In the genomic region with DNA sequence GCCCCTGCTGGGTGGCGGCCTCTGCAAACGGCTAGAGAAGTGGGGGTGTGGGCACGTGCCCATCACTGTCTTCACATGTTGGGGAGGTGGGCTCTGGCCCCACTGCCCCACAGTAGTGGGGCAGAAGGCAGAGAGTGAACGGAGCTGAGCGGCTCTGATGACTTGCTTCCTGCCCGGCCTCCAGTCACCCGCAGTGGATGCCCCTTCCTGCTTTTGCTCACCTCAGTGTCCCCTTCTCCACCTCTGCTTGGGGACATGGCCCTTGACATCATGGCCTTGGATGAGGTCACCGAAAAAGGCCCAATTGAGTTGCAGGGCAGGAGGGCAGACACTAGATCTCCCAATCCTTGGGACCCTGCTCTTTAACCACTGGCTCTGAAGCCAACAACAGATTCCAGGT, we compare ENCODE assay signal across 16 cellular contexts. TPM values are rescaled to one million over a fixed set of nuclear protein-coding genes. Genes with fewer than 3 reads are reported as not detected.
"Had no signal": no experiment of that assay in that cellular context is flagged by ENCODE, and none has a peak within 500 bp of the region (broad histone marks: within the 10 kb centered on the region; RNA-seq: fewer than 3 reads in every experiment).

No MANE protein-coding gene starts in this region.

- H3K27ac Mint-ChIP-seq: natural killer cell treated with Interleukin-12 subunit alpha and Interleukin-12 subunit beta and Interleukin-15 and Interleukin-18, amount 100 ng/mL, for 72 hours had no signal

- H3K27me3 ChIP-seq: foreskin keratinocyte, sigmoid colon, spleen, tibial artery, uterus had no signal

- H3K27me3 Mint-ChIP-seq: activated naive CD8-positive, alpha-beta T cell; natural killer cell treated with Interleukin-12 subunit alpha and Interleukin-12 subunit beta and Interleukin-15 and Interleukin-18, amount 100 ng/mL, for 72 hours had no signal

- DNase-seq: activated CD4-positive, alpha-beta T cell treated with anti-CD3 and anti-CD28 coated beads for 1 hour; activated effector memory CD4-positive, alpha-beta T cell treated with Interleukin-2 at 50 U/mL for 16 hours; activated T-cell treated with anti-CD3 and anti-CD28 coated beads, Interleukin-2, amount 50 U/mL, for 1 hour; foreskin keratinocyte; glutamatergic neuron; sigmoid colon; spleen; stimulated activated naive CD4-positive, alpha-beta T cell; T-helper 1 cell; tibial artery; uterus had no signal

- H3K36me3 ChIP-seq: sigmoid colon, uterus had no signal

- H3K36me3 Mint-ChIP-seq: natural killer cell treated with Interleukin-12 subunit alpha and Interleukin-12 subunit beta and Interleukin-15 and Interleukin-18, amount 100 ng/mL, for 72 hours had no signal

- H3K4me1 ChIP-seq: foreskin keratinocyte, sigmoid colon, tibial artery, uterus had no signal

- H3K4me3 Mint-ChIP-seq: activated naive CD8-positive, alpha-beta T cell; natural killer cell treated with Interleukin-12 subunit alpha and Interleukin-12 subunit beta and Interleukin-15 and Interleukin-18, amount 100 ng/mL, for 72 hours had no signal

- H3K27ac ChIP-seq: foreskin keratinocyte, lower lobe of right lung, spleen, tibial artery, uterus had no signal

- H3K9me3 Mint-ChIP-seq: natural killer cell treated with Interleukin-12 subunit alpha and Interleukin-12 subunit beta and Interleukin-15 and Interleukin-18, amount 100 ng/mL, for 72 hours had no signal

- H3K4me3 ChIP-seq: lower lobe of right lung, sigmoid colon, spleen, tibial artery, uterus had no signal

- H3K9me3 ChIP-seq: lower lobe of right lung, sigmoid colon, spleen, tibial artery, uterus had no signal

RNA-seq across cellular contexts. Expression of a gene that starts 40.1 kb away (rescaled TPM):
- total RNA-seq: chondrocyte, dermis microvascular lymphatic vessel endothelial cell had no signal
